8 cellular contexts compared by ENCODE assay signal in the genomic region with DNA sequence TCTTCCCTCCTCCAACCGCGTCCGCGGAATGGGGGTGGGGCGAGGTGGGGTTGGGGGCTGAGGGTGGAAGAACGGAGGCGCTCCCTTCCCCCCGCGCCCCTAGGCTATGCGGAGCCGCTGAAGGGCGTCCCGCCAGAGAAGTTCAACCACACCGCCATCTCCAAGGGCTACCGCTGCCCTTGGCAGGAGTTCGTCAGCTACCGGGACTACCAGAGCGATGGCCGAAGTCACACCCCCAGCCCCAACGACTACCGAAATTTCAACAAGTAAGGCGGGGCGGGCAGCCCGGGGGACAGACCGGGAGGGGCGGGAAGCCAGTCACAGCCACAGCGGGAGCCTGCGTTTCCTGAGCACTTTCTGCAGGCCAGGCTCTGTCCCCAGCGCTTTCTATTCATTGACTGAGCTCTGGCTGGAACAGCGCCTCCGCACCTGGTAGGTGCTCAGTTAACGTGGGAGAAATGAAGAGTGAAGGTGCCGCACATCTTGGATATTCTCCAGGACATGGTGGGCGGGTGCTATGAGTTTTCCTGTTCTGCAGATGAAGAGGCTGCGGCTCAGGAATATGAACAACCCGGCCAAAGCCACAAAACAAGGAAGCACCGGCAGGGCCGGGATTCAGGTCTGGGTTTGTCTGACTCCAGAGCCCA. TPM values are rescaled to one million over a fixed set of nuclear protein-coding genes. Genes with fewer than 3 reads are reported as not detected.
DNase-seq lines count a peak whose midpoint lies in the region; ATAC-seq, FAIRE-seq and TF ChIP-seq lines count a peak whose summit lies in the region.

No MANE protein-coding gene starts in this region.

- H3K4me1 ChIP-seq in NT2/D1 (ENCODE audit: insufficient read depth, insufficient read length) (peaks cover 13% of the 10 kb centered on the region), kidney (ENCODE audit: control insufficient read depth in 1 of 2, insufficient read depth in 1 of 2, low read depth in 1 of 2, low read length in 2 of 2) (peaks cover 0 to 12% of the 10 kb centered on the region in 2 donors)

- TF ChIP-seq POLR2A in GM12892 (IDR thresholded peaks at IDR 0.05; ENCODE audit: low read depth, low read length): no peak

- DNase-seq in GM12892 (ENCODE audit: insufficient read length) (no peak), NT2/D1 (ENCODE audit: low read depth, low spot score) (no peak), brain microvascular endothelial cell (no peak), kidney (peak; percentile 88), D721Med (ENCODE audit: insufficient read length, low spot score) (no peak), COLO829 (ENCODE audit: low spot score) (no peak)
- peak; percentile 18 for DNase-seq in stimulated activated CD4-positive, alpha-beta T cell treated with anti-CD3 and anti-CD28 coated beads, Interleukin-1b, Interleukin-23, amount 100 ng/mL, for 48 hours

- in situ Hi-C loops in brain microvascular endothelial cell (cut with HindIII; ENCODE audit: low pct_ligation_motif_present, low sequenced_read_pairs): loop anchor here (25.0 kb wide), 1 partner anchor 110 kb away; no protein-coding TSS in a partner anchor

- H3K4me3 ChIP-seq in NT2/D1 (ENCODE audit: insufficient read length, low read depth) (peak overlapping the region; percentile 85), brain microvascular endothelial cell (ENCODE audit: low read depth, low read length) (peak overlapping the region; percentile 61), kidney (ENCODE audit: low read length in 2 of 2) (peak overlapping the region; percentile 47 to 56)

- H3K9me3 ChIP-seq in NT2/D1 (ENCODE audit: insufficient read depth, low read length) (no peaks in the 10 kb centered on the region), kidney (ENCODE audit: control insufficient read depth in 1 of 2, low read length in 2 of 2) (no peaks in the 10 kb centered on the region)

- FAIRE-seq in GM12892 (lab: Jason Lieb, UNC): peak; percentile 62
- FAIRE-seq in kidney (lab: Jason Lieb, UNC): no peak
- no peak for FAIRE-seq in D721Med (lab: Jason Lieb, UNC)

- H3K27me3 ChIP-seq in NT2/D1 (ENCODE audit: insufficient read depth, insufficient read length): no peaks in the 10 kb centered on the region
- H3K27me3 ChIP-seq in brain microvascular endothelial cell (replicated peaks): peaks cover 2% of the 10 kb centered on the region

- TF ChIP-seq CTCF in brain microvascular endothelial cell (IDR thresholded peaks at IDR 0.05; ENCODE audit: low read depth, low read length, missing control alignments) (peak; percentile 12), kidney (IDR thresholded peaks at IDR 0.05; ENCODE audit: borderline replicate concordance, extremely low read depth, insufficient read depth) (no peak), D721Med (IDR thresholded peaks at IDR 0.05; ENCODE audit: insufficient read depth, missing control alignments) (no peak)

- intact Hi-C loops in kidney (cut with DNase I): no loop called here

- no peak for ATAC-seq in GM19351 (IDR thresholded peaks at IDR 0.05; ENCODE audit: unreplicated experiment)

- H3K36me3 ChIP-seq in NT2/D1 (ENCODE audit: insufficient read depth, insufficient read length, low read length) (peaks cover 32% of the 10 kb centered on the region), brain microvascular endothelial cell (replicated peaks) (no peaks in the 10 kb centered on the region), kidney (ENCODE audit: control insufficient read depth in 1 of 2, insufficient read depth in 2 of 2, low read length in 2 of 2) (no peaks in the 10 kb centered on the region)

- H3K27ac ChIP-seq in brain microvascular endothelial cell (no peak overlapping the region), kidney (ENCODE audit: low read depth in 2 of 2, low read length in 2 of 2) (no peak overlapping the region)

- H3K9ac ChIP-seq in NT2/D1 (ENCODE audit: insufficient read length, low read depth) (peak overlapping the region; percentile 96), kidney (ENCODE audit: low read length in 2 of 2) (no peak overlapping the region)

RNA-seq across cellular contexts. Expression of gene MYOZ3, which starts 11.3 kb away (rescaled TPM):
- polyA plus RNA-seq in GM12892 (2012; ENCODE audit: missing spikeins): 0.38 TPM
- 0.66 TPM for total RNA-seq in kidney
- 1.3 TPM for polyA plus RNA-seq in kidney (ENCODE audit: insufficient read depth, low read depth, low replicate concordance)

RNA-seq across cellular contexts. Expression of gene RBM22, which starts 28.5 kb away (rescaled TPM):
- polyA plus RNA-seq in GM12892 (2012; ENCODE audit: missing spikeins): 36.5 TPM
- total RNA-seq in kidney: 44.2 TPM
- 30.0 TPM for polyA plus RNA-seq in kidney (ENCODE audit: insufficient read depth, low read depth, low replicate concordance)

RNA-seq across cellular contexts. Expression of gene SYNPO, which starts 31.9 kb away (rescaled TPM):
- polyA plus RNA-seq in GM12892 (2012; ENCODE audit: missing spikeins): 18.8 TPM
- total RNA-seq in kidney: 87.6 TPM
- polyA plus RNA-seq in kidney (ENCODE audit: insufficient read depth, low read depth, low replicate concordance): 46.3 TPM

Comparison
In these comparisons a context has a peak if more than half of its experiments do, and no peak if none do; other contexts are left out.
1. DNase-seq: peak in kidney (single experiment) and stimulated activated CD4-positive, alpha-beta T cell treated with anti-CD3 and anti-CD28 coated beads, Interleukin-1b, Interleukin-23, amount 100 ng/mL, for 48 hours (single experiment); none in GM12892 (single experiment), NT2/D1 (single experiment), brain microvascular endothelial cell (single experiment), D721Med (single experiment) and COLO829 (single experiment).
2. Peak in every context shown above with its lines, with median percentiles within 50 percentile points of each other: H3K4me3 ChIP-seq.